8 cellular contexts compared by ENCODE assay signal in the genomic region with DNA sequence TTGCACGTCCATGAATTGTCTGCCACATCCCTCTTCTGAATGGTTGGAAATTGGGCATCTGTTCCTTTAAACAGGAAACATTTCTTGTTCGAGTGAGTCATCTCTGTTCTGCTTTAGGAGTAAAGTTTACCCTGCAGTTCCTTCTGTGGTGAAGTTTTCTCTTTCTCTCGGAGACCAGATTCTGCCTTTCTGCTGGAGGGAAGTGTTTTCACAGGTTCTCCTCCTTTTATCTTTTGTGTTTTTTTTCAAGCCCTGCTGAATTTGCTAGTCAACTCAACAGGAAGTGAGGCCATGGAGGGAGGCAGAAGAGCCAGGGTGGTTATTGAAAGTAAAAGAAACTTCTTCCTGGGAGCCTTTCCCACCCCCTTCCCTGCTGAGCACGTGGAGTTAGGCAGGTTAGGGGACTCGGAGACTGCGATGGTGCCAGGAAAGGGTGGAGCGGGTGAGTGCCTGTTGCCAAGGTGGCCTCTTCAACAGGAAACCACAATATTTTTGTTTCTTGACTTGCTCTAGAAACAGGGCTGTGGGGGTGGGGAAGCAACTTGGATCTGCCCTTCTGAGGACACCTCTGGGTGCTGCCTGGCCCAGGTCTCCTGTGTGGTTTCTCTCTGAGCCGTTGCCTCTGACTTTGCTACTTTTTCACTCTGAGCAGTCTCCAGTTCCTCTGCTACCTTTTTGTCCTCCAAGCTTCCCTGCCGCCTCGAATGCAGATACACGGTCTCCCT. TPM values are rescaled to one million over a fixed set of nuclear protein-coding genes. Genes with fewer than 3 reads are reported as not detected.
A peak's percentile ranks its signal among the peaks of the same experiment; 100 is the strongest.
DNase-seq lines count a peak whose midpoint lies in the region; ATAC-seq and TF ChIP-seq lines count a peak whose summit lies in the region.

No MANE protein-coding gene starts in this region.

- DNase-seq in GM04503 (ENCODE audit: low read depth) (peak; percentile 53), HFFc6 (peak; percentile 79), MV-4-11 (lab: John Stamatoyannopoulos, UW) (peak; percentile 88), left lobe of liver (ENCODE audit: low spot score) (peak; percentile 68), ecto neural progenitor cell (ENCODE audit: low spot score) (no peak)
- DNase-seq in activated CD4-positive, CD25-positive, alpha-beta regulatory T cell treated with anti-CD3 and anti-CD28 coated beads, Interleukin-2, amount 50 U/mL, for 16 hours (ENCODE audit: low read depth, low spot score): peak; percentile 86
- peak; percentile 85 to 95 for DNase-seq in central memory CD8-positive, alpha-beta T cell (ENCODE audit: low spot score in 2 of 2)
- DNase-seq in stimulated activated CD4-positive, alpha-beta T cell treated with anti-CD3 and anti-CD28 coated beads, Interleukin-4, amount 100 ng/mL, for 24 hours: peak; percentile 90

- peak overlapping the region; percentile 98 for H3K4me3 Mint-ChIP-seq in HFFc6
- H3K4me3 Mint-ChIP-seq in central memory CD8-positive, alpha-beta T cell: peak overlapping the region; percentile 93

- peak; percentile 74 for ATAC-seq in central memory CD8-positive, alpha-beta T cell (replicated peaks; ENCODE audit: extremely low read depth, poor library complexity, severe bottlenecking)
- peak; percentile 70 for ATAC-seq in left lobe of liver

- H3K36me3 Mint-ChIP-seq in HFFc6 (ENCODE audit: low read depth): peaks cover 6% of the 10 kb centered on the region; the same call in 1 of the 2 replicates
- peaks cover 42% of the 10 kb centered on the region for H3K36me3 Mint-ChIP-seq in central memory CD8-positive, alpha-beta T cell (ENCODE audit: insufficient read depth)

- H3K9me3 Mint-ChIP-seq in HFFc6: no peaks in the 10 kb centered on the region
- H3K9me3 Mint-ChIP-seq in central memory CD8-positive, alpha-beta T cell: no peaks in the 10 kb centered on the region

- peak overlapping the region; percentile 99 for H3K27ac Mint-ChIP-seq in HFFc6
- H3K27ac Mint-ChIP-seq in central memory CD8-positive, alpha-beta T cell (ENCODE audit: low read depth): peak overlapping the region; percentile 98

- no peak for TF ChIP-seq CTCF in HFFc6 (IDR thresholded peaks at IDR 0.05)

- no peaks in the 10 kb centered on the region for H3K27me3 Mint-ChIP-seq in HFFc6 (ENCODE audit: insufficient read depth)
- no peaks in the 10 kb centered on the region for H3K27me3 Mint-ChIP-seq in central memory CD8-positive, alpha-beta T cell

- peaks cover 58% of the 10 kb centered on the region for H3K4me1 Mint-ChIP-seq in HFFc6 (ENCODE audit: low read depth)
- H3K4me1 Mint-ChIP-seq in central memory CD8-positive, alpha-beta T cell: peaks cover 63% of the 10 kb centered on the region

RNA-seq across cellular contexts. Expression of a gene that starts 2.2 kb away (rescaled TPM):
- total RNA-seq in HFFc6 (2021; fragmentation: NEBNext Ultra II Directional; extraction: Animal tissue kit (Norgen Biotek cat#: 25700)): 10 to 100 TPM; 10.4 to 15.4 (median 14.4) TPM
- 7.6 TPM for total RNA-seq in left lobe of liver
